ENCODE assay signal across 1 cellular context in the genomic region with DNA sequence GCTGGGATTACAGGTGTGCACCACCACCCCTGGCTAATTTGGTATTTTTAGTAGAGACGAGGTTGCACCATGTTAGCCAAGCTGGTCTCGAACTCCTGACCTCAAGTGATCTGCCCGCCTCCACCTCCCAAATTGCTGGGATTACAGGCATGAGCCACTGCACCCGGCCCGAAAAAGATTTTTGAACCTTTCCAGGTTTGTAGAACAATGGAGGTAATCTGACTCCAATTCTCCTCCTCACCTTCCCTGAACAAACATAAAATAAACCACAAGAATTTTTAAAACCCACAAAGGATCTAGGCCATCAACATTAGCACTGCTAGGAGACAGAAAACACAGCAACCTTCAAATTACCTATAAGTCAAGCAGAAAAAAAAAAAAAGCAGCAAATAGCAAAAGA.
TF ChIP-seq lines count a peak whose summit lies in the region.

No MANE protein-coding gene starts in this region.

TF ChIP-seq in SK-N-SH treated with all-trans-retinoic acid at 6 μM for 48 hours, 23 proteins besides CTCF, POLR2A, EP300 and RAD21 (continued from another document):
- TF ChIP-seq, protein P1, sequence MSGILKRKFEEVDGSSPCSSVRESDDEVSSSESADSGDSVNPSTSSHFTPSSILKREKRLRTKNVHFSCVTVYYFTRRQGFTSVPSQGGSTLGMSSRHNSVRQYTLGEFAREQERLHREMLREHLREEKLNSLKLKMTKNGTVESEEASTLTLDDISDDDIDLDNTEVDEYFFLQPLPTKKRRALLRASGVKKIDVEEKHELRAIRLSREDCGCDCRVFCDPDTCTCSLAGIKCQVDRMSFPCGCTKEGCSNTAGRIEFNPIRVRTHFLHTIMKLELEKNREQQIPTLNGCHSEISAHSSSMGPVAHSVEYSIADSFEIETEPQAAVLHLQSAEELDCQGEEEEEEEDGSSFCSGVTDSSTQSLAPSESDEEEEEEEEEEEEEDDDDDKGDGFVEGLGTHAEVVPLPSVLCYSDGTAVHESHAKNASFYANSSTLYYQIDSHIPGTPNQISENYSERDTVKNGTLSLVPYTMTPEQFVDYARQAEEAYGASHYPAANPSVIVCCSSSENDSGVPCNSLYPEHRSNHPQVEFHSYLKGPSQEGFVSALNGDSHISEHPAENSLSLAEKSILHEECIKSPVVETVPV (CRISPR knock-in tag; IDR thresholded peaks at IDR 0.05): no peak
- TF ChIP-seq PPARA (CRISPR knock-in tag; IDR thresholded peaks at IDR 0.05; ENCODE audit: borderline replicate concordance): no peak
